In genomic region chr3:152199069-152199838, GRCh38 we compare ENCODE assay signal across 10 cellular contexts.
DNase-seq lines count a peak whose midpoint lies in the region; ATAC-seq, FAIRE-seq and TF ChIP-seq lines count a peak whose summit lies in the region.
"Had no signal": no experiment of that assay in that cellular context is flagged by ENCODE, and none has a peak within 500 bp of the region (broad histone marks: within the 10 kb centered on the region; RNA-seq: fewer than 3 reads in every experiment).

No MANE protein-coding gene starts in this region.

- peak overlapping the region; percentile 71 for H3K4me3 Mint-ChIP-seq in activated CD8-positive, alpha-beta memory T cell treated with anti-CD3 and anti-CD28 coated beads, Interleukin-2, amount 10 ng/mL, durations not matched to agents 7 days and 5 days

- WGBS in esophagus muscularis mucosa, result 65% methylated on average over 3 of the region's 3 CpGs

- no peaks in the 10 kb centered on the region for H3K36me3 ChIP-seq in esophagus muscularis mucosa

- peaks cover 73% of the 10 kb centered on the region for H3K4me1 Mint-ChIP-seq in activated CD8-positive, alpha-beta memory T cell treated with anti-CD3 and anti-CD28 coated beads, Interleukin-2, amount 10 ng/mL, durations not matched to agents 7 days and 5 days

- H3K27me3 ChIP-seq in esophagus muscularis mucosa, result no peaks in the 10 kb centered on the region

- no peak for TF ChIP-seq EP300 in esophagus muscularis mucosa (IDR thresholded peaks at IDR 0.05)

- TF ChIP-seq CTCF in esophagus muscularis mucosa (IDR thresholded peaks at IDR 0.05) (no peak), D721Med (IDR thresholded peaks at IDR 0.05; ENCODE audit: insufficient read depth, missing control alignments) (no peak)

- intact Hi-C loops in esophagus muscularis mucosa (cut with DNase I), result no loop called here

- peak overlapping the region; percentile 99 for H3K27ac Mint-ChIP-seq in activated CD8-positive, alpha-beta memory T cell treated with anti-CD3 and anti-CD28 coated beads, Interleukin-2, amount 10 ng/mL, durations not matched to agents 7 days and 5 days

- H3K4me3 ChIP-seq in esophagus muscularis mucosa, result peak overlapping the region in 3 of 4 donors; percentile 8 to 40 (median 13)
- H3K4me3 ChIP-seq: lung had no signal

- peak overlapping the region; percentile 82 to 84 (median 84) for H3K27ac ChIP-seq in esophagus muscularis mucosa (replicated peaks in 1 of 4)

- H3K27me3 Mint-ChIP-seq in activated CD8-positive, alpha-beta memory T cell treated with anti-CD3 and anti-CD28 coated beads, Interleukin-2, amount 10 ng/mL, durations not matched to agents 7 days and 5 days, result no peaks in the 10 kb centered on the region

- peaks cover 3% of the 10 kb centered on the region for H3K36me3 Mint-ChIP-seq in activated CD8-positive, alpha-beta memory T cell treated with anti-CD3 and anti-CD28 coated beads, Interleukin-2, amount 10 ng/mL, durations not matched to agents 7 days and 5 days

- no peaks in the 10 kb centered on the region for H3K9me3 Mint-ChIP-seq in activated CD8-positive, alpha-beta memory T cell treated with anti-CD3 and anti-CD28 coated beads, Interleukin-2, amount 10 ng/mL, durations not matched to agents 7 days and 5 days (ENCODE audit: low read depth)

- TF ChIP-seq POLR2A in esophagus muscularis mucosa (IDR thresholded peaks at IDR 0.05; ENCODE audit: low read depth), result no peak

- H3K9me3 ChIP-seq in esophagus muscularis mucosa, result no peaks in the 10 kb centered on the region

- FAIRE-seq in D721Med (lab: Jason Lieb, UNC), result no peak

- peaks cover 21 to 76% (median 61%) of the 10 kb centered on the region in 4 donors for H3K4me1 ChIP-seq in esophagus muscularis mucosa

- ATAC-seq in activated CD8-positive, alpha-beta memory T cell treated with anti-CD3 and anti-CD28 coated beads, Interleukin-2, amount 10 ng/mL, durations not matched to agents 7 days and 5 days, result peak; percentile 52
- no peak for ATAC-seq in HG02970 (IDR thresholded peaks at IDR 0.05; ENCODE audit: low FRiP score, unreplicated experiment)

- CTCF ChIA-PET in activated CD8-positive, alpha-beta memory T cell treated with anti-CD3 and anti-CD28 coated beads, Interleukin-2, amount 10 ng/mL, durations not matched to agents 7 days and 5 days (lab: Charles Lee), result interaction anchor here (0.6 to 2.0 kb wide), 5 partner anchors 16 to 298 kb away, joined by 3 to 4 read pairs (median 3); partner anchors contain the start of gene MBNL1

- no peak for DNase-seq in activated CD8-positive, alpha-beta memory T cell treated with anti-CD3 and anti-CD28 coated beads, Interleukin-2, amount 10 ng/mL, durations not matched to agents 7 days and 5 days
- DNase-seq in activated CD8-positive, alpha-beta memory T cell treated with anti-CD3 and anti-CD28 coated beads for 24 hours, result no peak
- DNase-seq in MV-4-11 (lab: John Stamatoyannopoulos, UW) (peak; percentile 59), esophagus muscularis mucosa (ENCODE audit: extremely low spot score) (no peak), superior temporal gyrus (ENCODE audit: extremely low spot score) (peak; percentile 47), D721Med (ENCODE audit: insufficient read length, low spot score) (no peak), 8988T (no peak)
- DNase-seq: Kasumi-1 had no signal

Comparison
In these comparisons a context has a peak if more than half of its experiments do, and no peak if none do; other contexts are left out.
1. DNase-seq: peak in MV-4-11 (single experiment) and superior temporal gyrus (single experiment); none in activated CD8-positive, alpha-beta memory T cell treated with anti-CD3 and anti-CD28 coated beads, Interleukin-2, amount 10 ng/mL, durations not matched to agents 7 days and 5 days (single experiment), activated CD8-positive, alpha-beta memory T cell treated with anti-CD3 and anti-CD28 coated beads for 24 hours (single experiment), esophagus muscularis mucosa (single experiment), D721Med (single experiment) and 8988T (single experiment).